18 cellular contexts compared by ENCODE assay signal in genomic region chr1:12437629-12438028, GRCh38.
DNase-seq lines count a peak whose midpoint lies in the region; ATAC-seq, FAIRE-seq and TF ChIP-seq lines count a peak whose summit lies in the region.
"Had no signal": no experiment of that assay in that cellular context is flagged by ENCODE, and none has a peak within 500 bp of the region (broad histone marks: within the 10 kb centered on the region; RNA-seq: fewer than 3 reads in every experiment).

No MANE protein-coding gene starts in this region.

- H3K27ac Mint-ChIP-seq in activated naive CD4-positive, alpha-beta T cell treated with anti-CD3 and anti-CD28 coated beads, Interleukin-2, amount 50 U/mL, for 24 hours = peak overlapping the region; percentile 95
- peak overlapping the region; percentile 86 for H3K27ac Mint-ChIP-seq in activated T-helper 1 cell treated with anti-CD3 and anti-CD28 coated beads, Interleukin-12 subunit alpha, Interleukin-12 subunit beta, Interleukin-2, Interleukin-4 antibody, amounts not matched to agents 30 ng/mL and 10 ng/mL and 1 ng/mL, durations not matched to agents 14 hours and 24 hours and 36 hours
- H3K27ac Mint-ChIP-seq: nephron progenitor cell had no signal

- no peaks in the 10 kb centered on the region for H3K27me3 Mint-ChIP-seq in activated naive CD4-positive, alpha-beta T cell treated with anti-CD3 and anti-CD28 coated beads, Interleukin-2, amount 50 U/mL, for 24 hours
- H3K27me3 Mint-ChIP-seq in activated T-helper 1 cell treated with anti-CD3 and anti-CD28 coated beads, Interleukin-12 subunit alpha, Interleukin-12 subunit beta, Interleukin-2, Interleukin-4 antibody, amounts not matched to agents 30 ng/mL and 10 ng/mL and 1 ng/mL, durations not matched to agents 14 hours and 24 hours and 36 hours (ENCODE audit: insufficient read depth) = peaks cover 7% of the 10 kb centered on the region
- H3K27me3 Mint-ChIP-seq: stimulated activated naive CD8-positive, alpha-beta T cell treated with anti-CD3 and anti-CD28 coated beads, Interleukin-15, amount 100 ng/mL, for 72 hours had no signal

- H3K9me3 ChIP-seq in esophagus muscularis mucosa (no peaks in the 10 kb centered on the region), vagina (no peaks in the 10 kb centered on the region), pancreas (no peaks in the 10 kb centered on the region)
- H3K9me3 ChIP-seq: breast epithelium, heart right ventricle, upper lobe of right lung had no signal

- H3K4me1 Mint-ChIP-seq in activated naive CD4-positive, alpha-beta T cell treated with anti-CD3 and anti-CD28 coated beads, Interleukin-2, amount 50 U/mL, for 24 hours = peaks cover 91% of the 10 kb centered on the region
- H3K4me1 Mint-ChIP-seq in activated T-helper 1 cell treated with anti-CD3 and anti-CD28 coated beads, Interleukin-12 subunit alpha, Interleukin-12 subunit beta, Interleukin-2, Interleukin-4 antibody, amounts not matched to agents 30 ng/mL and 10 ng/mL and 1 ng/mL, durations not matched to agents 14 hours and 24 hours and 36 hours (ENCODE audit: low read depth) = peaks cover 80% of the 10 kb centered on the region

- intact Hi-C loops in activated T-helper 1 cell treated with anti-CD3 and anti-CD28 coated beads, Interleukin-12 subunit alpha, Interleukin-12 subunit beta, Interleukin-2, Interleukin-4 antibody, amounts not matched to agents 30 ng/mL and 10 ng/mL and 1 ng/mL, durations not matched to agents 14 hours and 24 hours and 36 hours (cut with micrococcal nuclease) = loop anchor here (1.0 to 5.0 kb wide), 8 partner anchors 12 to 630 kb away; partner anchors contain the start of genes CLCN6 and MTHFR
- intact Hi-C loops in esophagus muscularis mucosa (cut with DNase I) = no loop called here
- intact Hi-C loops in vagina (cut with DNase I) = no loop called here
- intact Hi-C loops in pancreas (cut with DNase I) = no loop called here

- TF ChIP-seq EP300 in esophagus muscularis mucosa (IDR thresholded peaks at IDR 0.05) = no peak

- no peaks in the 10 kb centered on the region for H3K9me3 Mint-ChIP-seq in activated naive CD4-positive, alpha-beta T cell treated with anti-CD3 and anti-CD28 coated beads, Interleukin-2, amount 50 U/mL, for 24 hours
- H3K9me3 Mint-ChIP-seq in activated T-helper 1 cell treated with anti-CD3 and anti-CD28 coated beads, Interleukin-12 subunit alpha, Interleukin-12 subunit beta, Interleukin-2, Interleukin-4 antibody, amounts not matched to agents 30 ng/mL and 10 ng/mL and 1 ng/mL, durations not matched to agents 14 hours and 24 hours and 36 hours = peaks cover 10% of the 10 kb centered on the region

- H3K27me3 ChIP-seq in esophagus muscularis mucosa = no peaks in the 10 kb centered on the region
- no peaks in the 10 kb centered on the region for H3K27me3 ChIP-seq in vagina
- no peaks in the 10 kb centered on the region for H3K27me3 ChIP-seq in pancreas
- H3K27me3 ChIP-seq: breast epithelium, heart right ventricle, upper lobe of right lung had no signal

- H3K36me3 Mint-ChIP-seq in activated naive CD4-positive, alpha-beta T cell treated with anti-CD3 and anti-CD28 coated beads, Interleukin-2, amount 50 U/mL, for 24 hours = peaks cover 14% of the 10 kb centered on the region
- peaks cover 35% of the 10 kb centered on the region for H3K36me3 Mint-ChIP-seq in activated T-helper 1 cell treated with anti-CD3 and anti-CD28 coated beads, Interleukin-12 subunit alpha, Interleukin-12 subunit beta, Interleukin-2, Interleukin-4 antibody, amounts not matched to agents 30 ng/mL and 10 ng/mL and 1 ng/mL, durations not matched to agents 14 hours and 24 hours and 36 hours (ENCODE audit: low read depth)

- H3K36me3 ChIP-seq in esophagus muscularis mucosa (peaks cover 0 to 19% (median 9%) of the 10 kb centered on the region in 4 donors), vagina (no peaks in the 10 kb centered on the region), pancreas (no peaks in the 10 kb centered on the region)
- H3K36me3 ChIP-seq: breast epithelium, upper lobe of right lung had no signal

- WGBS in esophagus muscularis mucosa = 81% methylated on average over 2 of the region's 2 CpGs
- 90 to 92% methylated on average over 2 of the region's 2 CpGs for WGBS in pancreas, 2 donors

- no peak overlapping the region for H3K4me3 ChIP-seq in esophagus muscularis mucosa
- no peak overlapping the region for H3K4me3 ChIP-seq in vagina
- H3K4me3 ChIP-seq in pancreas = no peak overlapping the region
- H3K4me3 ChIP-seq: breast epithelium, heart right ventricle, upper lobe of right lung had no signal

- TF ChIP-seq POLR2A in esophagus muscularis mucosa (IDR thresholded peaks at IDR 0.05; ENCODE audit: low read depth) (no peak), vagina (IDR thresholded peaks at IDR 0.05) (no peak)

- H3K4me1 ChIP-seq in esophagus muscularis mucosa (peaks cover 57 to 74% (median 70%) of the 10 kb centered on the region in 4 donors), vagina (peaks cover 70% of the 10 kb centered on the region), pancreas (peaks cover 14 to 26% (median 25%) of the 10 kb centered on the region in 3 donors)

- H3K27ac ChIP-seq in esophagus muscularis mucosa (replicated peaks in 1 of 4) (peak overlapping the region; percentile 58 to 83 (median 72)), vagina (peak overlapping the region; percentile 21), pancreas (no peak overlapping the region)
- H3K27ac ChIP-seq: upper lobe of right lung, VCaP had no signal

- no peak for ATAC-seq in pancreas
- no peak for ATAC-seq in GM21529 (IDR thresholded peaks at IDR 0.05; ENCODE audit: unreplicated experiment)
- ATAC-seq: heart right ventricle, upper lobe of right lung had no signal

- TF ChIP-seq CTCF in esophagus muscularis mucosa (IDR thresholded peaks at IDR 0.05) (no peak), vagina (IDR thresholded peaks at IDR 0.05) (no peak), pancreas (IDR thresholded peaks at IDR 0.05) (no peak)

- H3K4me3 Mint-ChIP-seq in activated naive CD4-positive, alpha-beta T cell treated with anti-CD3 and anti-CD28 coated beads, Interleukin-2, amount 50 U/mL, for 24 hours = peak overlapping the region; percentile 56
- no peak overlapping the region for H3K4me3 Mint-ChIP-seq in activated T-helper 1 cell treated with anti-CD3 and anti-CD28 coated beads, Interleukin-12 subunit alpha, Interleukin-12 subunit beta, Interleukin-2, Interleukin-4 antibody, amounts not matched to agents 30 ng/mL and 10 ng/mL and 1 ng/mL, durations not matched to agents 14 hours and 24 hours and 36 hours
- H3K4me3 Mint-ChIP-seq: nephron progenitor cell had no signal

- FAIRE-seq in pancreas (lab: Jason Lieb, UNC) = no peak
- FAIRE-seq: islet of Langerhans had no signal

- DNase-seq in activated naive CD4-positive, alpha-beta T cell treated with anti-CD3 and anti-CD28 coated beads, Interleukin-2, amount 50 U/mL, for 16 hours = no peak
- no peak for DNase-seq in activated T-helper 1 cell treated with anti-CD3 and anti-CD28 coated beads, Interleukin-12 subunit alpha, Interleukin-12 subunit beta, Interleukin-2, Interleukin-4 antibody, amounts not matched to agents 30 ng/mL and 10 ng/mL and 1 ng/mL, durations not matched to agents 14 hours and 24 hours and 36 hours (ENCODE audit: low spot score)
- no peak for DNase-seq in esophagus muscularis mucosa (ENCODE audit: extremely low spot score)
- no peak for DNase-seq in vagina (ENCODE audit: extremely low spot score in 2 of 2)
- DNase-seq in CD1c-positive myeloid dendritic cell (ENCODE audit: extremely low spot score) = no peak
- no peak for DNase-seq in pancreas
- DNase-seq: ACHN, heart right ventricle, KG1, NCI-H1092, nephron progenitor cell, upper lobe of right lung had no signal

Comparison
In these comparisons a context has a peak if more than half of its experiments do, and no peak if none do; other contexts are left out.
1. H3K27ac ChIP-seq: peak in esophagus muscularis mucosa (4 of 4) and vagina (single experiment); none in pancreas (0 of 4).